21 cellular contexts compared by ENCODE assay signal in genomic region chr10:114682121-114682520, GRCh38. TPM values are rescaled to one million over a fixed set of nuclear protein-coding genes. Genes with fewer than 3 reads are reported as not detected.
DNase-seq lines count a peak whose midpoint lies in the region; ATAC-seq, FAIRE-seq and TF ChIP-seq lines count a peak whose summit lies in the region.
"Had no signal": no experiment of that assay in that cellular context is flagged by ENCODE, and none has a peak within 500 bp of the region (broad histone marks: within the 10 kb centered on the region; RNA-seq: fewer than 3 reads in every experiment).

No MANE protein-coding gene starts in this region.

- TF ChIP-seq POLR2A in body of pancreas (IDR thresholded peaks at IDR 0.05), result no peak

- TF ChIP-seq CTCF in body of pancreas (IDR thresholded peaks at IDR 0.05), result no peak
- no peak for TF ChIP-seq CTCF in kidney (IDR thresholded peaks at IDR 0.05; ENCODE audit: borderline replicate concordance, extremely low read depth, insufficient read depth)

- no peak for FAIRE-seq in kidney (lab: Jason Lieb, UNC)
- FAIRE-seq: A204.1 had no signal

- H3K9ac ChIP-seq in kidney (ENCODE audit: low read length in 2 of 2), result peak overlapping the region in 1 of 2 donors; percentile 0
- H3K9ac ChIP-seq in subcutaneous abdominal adipose tissue (ENCODE audit: low read length in 5 of 5), result peak overlapping the region in 4 of 5 donors; percentile 18 to 73 (median 30)

- intact Hi-C loops in body of pancreas (cut with DNase I), result no loop called here
- intact Hi-C loops in kidney (cut with DNase I), result no loop called here

- ATAC-seq in body of pancreas, result no peak
- ATAC-seq: sciatic nerve had no signal

- H3K9me3 ChIP-seq in body of pancreas, result no peaks in the 10 kb centered on the region
- H3K9me3 ChIP-seq in kidney (ENCODE audit: control insufficient read depth in 1 of 2, low read length in 2 of 2), result no peaks in the 10 kb centered on the region
- H3K9me3 ChIP-seq in subcutaneous abdominal adipose tissue (ENCODE audit: control insufficient read depth in 5 of 5, low read length in 5 of 5), result no peaks in the 10 kb centered on the region
- H3K9me3 ChIP-seq: neutrophil, thyroid gland had no signal

- H3K4me3 ChIP-seq in body of pancreas (no peak overlapping the region), kidney (ENCODE audit: low read length in 2 of 2) (no peak overlapping the region), subcutaneous abdominal adipose tissue (ENCODE audit: low read depth in 1 of 5, low read length in 5 of 5) (peak overlapping the region in 4 of 5 donors; percentile 4 to 68 (median 66)), H7 (ENCODE audit: insufficient read depth, low read depth, low read length) (no peak overlapping the region)
- H3K4me3 ChIP-seq: thyroid gland had no signal

- peaks cover 67% of the 10 kb centered on the region for H3K4me1 ChIP-seq in body of pancreas
- peaks cover 20 to 44% of the 10 kb centered on the region in 2 donors for H3K4me1 ChIP-seq in kidney (ENCODE audit: control insufficient read depth in 1 of 2, insufficient read depth in 1 of 2, low read depth in 1 of 2, low read length in 2 of 2)
- H3K4me1 ChIP-seq in subcutaneous abdominal adipose tissue (ENCODE audit: control insufficient read depth in 5 of 5, insufficient read depth in 5 of 5, low read length in 5 of 5), result peaks cover 2 to 61% (median 46%) of the 10 kb centered on the region in 5 donors

- WGBS in body of pancreas, 2 donors, result 38 to 48% methylated on average over 3 of the region's 3 CpGs

- DNase-seq in NCI-H510A treated with DMSO at 0.1 percent for 48 hours (lab: John Stamatoyannopoulos, UW) (peak; percentile 10), NCI-H510A (lab: John Stamatoyannopoulos, UW) (no peak), body of pancreas (no peak), kidney (no peak), iPS-NIHi7 (ENCODE audit: extremely low spot score) (no peak), H7 (no peak)
- DNase-seq in stimulated activated naive CD4-positive, alpha-beta T cell (lab: John Stamatoyannopoulos, UW), result no peak
- DNase-seq: activated naive CD4-positive, alpha-beta T cell treated with anti-CD3 and anti-CD28 coated beads, Interleukin-2, amount 10 ng/mL, durations not matched to agents 7 days and 5 days; DND-41; effector CD8-positive, alpha-beta T cell; Kasumi-1; mesendoderm; NCI-H146; stimulated activated CD4-positive, alpha-beta T cell treated with anti-CD3 and anti-CD28 coated beads, Interleukin-4, amount 100 ng/mL, for 24 hours; stimulated activated CD8-positive, alpha-beta memory T cell treated with anti-CD3 and anti-CD28 coated beads, Interleukin-4, amount 100 ng/mL, for 48 hours had no signal

- H3K36me3 ChIP-seq in body of pancreas (replicated peaks in 1 of 2; ENCODE audit: insufficient read depth in 1 of 2, low read depth in 2 of 2), result no peaks in the 10 kb centered on the region
- H3K36me3 ChIP-seq in kidney (ENCODE audit: control insufficient read depth in 1 of 2, insufficient read depth in 2 of 2, low read length in 2 of 2), result no peaks in the 10 kb centered on the region
- no peaks in the 10 kb centered on the region for H3K36me3 ChIP-seq in subcutaneous abdominal adipose tissue (ENCODE audit: control insufficient read depth in 5 of 5, insufficient read depth in 5 of 5, low read length in 5 of 5)
- H3K36me3 ChIP-seq in H7 (replicated peaks; ENCODE audit: control insufficient read depth, insufficient read depth, low read length), result no peaks in the 10 kb centered on the region
- H3K36me3 ChIP-seq: neutrophil, thyroid gland had no signal

- peak overlapping the region; percentile 25 to 95 (median 91) for H3K27ac ChIP-seq in body of pancreas
- peak overlapping the region; percentile 90 to 91 for H3K27ac ChIP-seq in kidney (ENCODE audit: low read depth in 2 of 2, low read length in 2 of 2)
- peak overlapping the region; percentile 71 for H3K27ac ChIP-seq in subcutaneous abdominal adipose tissue (ENCODE audit: low read depth, low read length)
- H3K27ac ChIP-seq: foreskin keratinocyte, neutrophil had no signal

- no peaks in the 10 kb centered on the region for H3K27me3 ChIP-seq in body of pancreas
- H3K27me3 ChIP-seq in subcutaneous abdominal adipose tissue (ENCODE audit: control insufficient read depth in 5 of 5, insufficient read depth in 4 of 5, low read length in 5 of 5), result no peaks in the 10 kb centered on the region
- no peaks in the 10 kb centered on the region for H3K27me3 ChIP-seq in H7 (ENCODE audit: control insufficient read depth, insufficient read depth, low read length)
- H3K27me3 ChIP-seq: foreskin keratinocyte, thyroid gland had no signal

RNA-seq across cellular contexts. Expression of gene ABLIM1, which starts 24.0 kb away (rescaled TPM):
- total RNA-seq in body of pancreas, result 10 to 100 TPM; 34.6 to 54.7 TPM
- total RNA-seq in kidney, result 158 TPM
- 32.3 TPM for polyA plus RNA-seq in kidney (ENCODE audit: insufficient read depth, low read depth, low replicate concordance)
- total RNA-seq in H7 (2014; rRNA removed; shearing (Covaris generic)), result 21.7 and 29.5 TPM in 2 replicates

Comparison
In these comparisons a context has a peak if more than half of its experiments do, and no peak if none do; other contexts are left out.
1. H3K4me3 ChIP-seq: peak in subcutaneous abdominal adipose tissue (4 of 5); none in body of pancreas (0 of 2), kidney (0 of 2) and H7 (single experiment).
2. Peak in every context shown above with its lines, with median percentiles within 50 percentile points of each other: H3K27ac ChIP-seq.